ENCODE assay signal across 27 cellular contexts in the genomic region with DNA sequence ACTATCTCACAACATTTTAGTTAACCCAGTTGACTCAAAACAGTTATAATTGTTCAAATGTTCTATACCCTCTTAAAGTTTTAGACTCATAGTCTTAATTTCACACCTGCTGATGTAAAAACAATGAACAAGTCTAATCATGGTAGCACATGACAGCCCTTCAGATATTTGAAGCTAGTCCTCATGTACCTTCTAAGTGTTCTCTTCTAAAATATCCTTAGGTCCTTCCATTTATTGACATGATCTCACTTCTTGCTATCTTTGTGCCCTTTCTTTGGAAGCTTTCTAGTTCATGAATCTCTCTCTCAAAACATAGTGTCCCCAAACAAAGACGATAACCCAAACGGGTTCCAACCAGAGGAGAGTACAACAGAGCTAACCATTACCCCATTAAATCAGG.
"Had no signal": no experiment of that assay in that cellular context is flagged by ENCODE, and none has a peak within 500 bp of the region (broad histone marks: within the 10 kb centered on the region; RNA-seq: fewer than 3 reads in every experiment).

No MANE protein-coding gene starts in this region.

- DNase-seq: naive thymus-derived CD8-positive, alpha-beta T cell; nephron progenitor cell; nucleus accumbens; pancreas; retina; right lobe of liver; sigmoid colon; small intestine; stimulated activated CD4-positive, alpha-beta T cell treated with anti-CD3 and anti-CD28 coated beads, Interleukin-15, amount 100 ng/mL, for 24 hours; stimulated activated CD4-positive, alpha-beta T cell treated with anti-CD3 and anti-CD28 coated beads, Interleukin-2, amount 100 ng/mL, for 24 hours; stimulated activated CD4-positive, alpha-beta T cell treated with anti-CD3 and anti-CD28 coated beads, Interleukin-2, amount 100 ng/mL, for 48 hours; stimulated activated CD4-positive, alpha-beta T cell treated with anti-CD3 and anti-CD28 coated beads, Interleukin-4, amount 100 ng/mL, for 24 hours; stimulated activated naive B cell treated with anti-CD40 and anti-IgM and Interleukin-4, amounts not matched to agents 10 μg/mL and 1 μg/mL and 100 μg/mL, for 72 hours; stimulated activated naive CD4-positive, alpha-beta T cell treated with Interleukin-2 at 50 U/mL for 16 hours; stomach; thyroid gland; upper lobe of right lung; uterus had no signal

- H3K9me3 ChIP-seq: neutrophil, pancreas, prostate gland, right atrium auricular region, right lobe of liver, sigmoid colon, stomach, thoracic aorta, thyroid gland, tibial nerve, upper lobe of right lung, uterus had no signal

- H3K4me3 ChIP-seq: pancreas, prostate gland, right atrium auricular region, right lobe of liver, sigmoid colon, stomach, thoracic aorta, thyroid gland, tibial nerve, upper lobe of right lung, uterus had no signal

- H3K36me3 Mint-ChIP-seq: naive thymus-derived CD8-positive, alpha-beta T cell; natural killer cell treated with Interleukin-12 subunit alpha and Interleukin-12 subunit beta and Interleukin-15 and Interleukin-18, amount 100 ng/mL, for 72 hours; stimulated activated effector memory CD8-positive, alpha-beta T cell treated with anti-CD3 and anti-CD28 coated beads, Interleukin-12 subunit alpha, Interleukin-12 subunit beta, amount 100 ng/mL, for 72 hours; stimulated activated naive B cell treated with anti-CD40 and anti-IgM and Interleukin-4, amounts not matched to agents 10 μg/mL and 1 μg/mL and 100 μg/mL, for 72 hours; type B pancreatic cell had no signal

- H3K4me1 ChIP-seq: prostate gland, right lobe of liver, sigmoid colon, thyroid gland, tibial nerve, uterus had no signal

- ATAC-seq: naive thymus-derived CD8-positive, alpha-beta T cell; natural killer cell treated with Interleukin-12 subunit alpha and Interleukin-12 subunit beta and Interleukin-15 and Interleukin-18, amount 100 ng/mL, for 72 hours; right lobe of liver; stimulated activated effector memory CD8-positive, alpha-beta T cell treated with anti-CD3 and anti-CD28 coated beads, Interleukin-12 subunit alpha, Interleukin-12 subunit beta, amount 100 ng/mL, for 72 hours; stimulated activated naive B cell treated with anti-CD40 and anti-IgM and Interleukin-4, amounts not matched to agents 10 μg/mL and 1 μg/mL and 100 μg/mL, for 72 hours; upper lobe of right lung had no signal

- H3K36me3 ChIP-seq: neutrophil, pancreas, prostate gland, right atrium auricular region, right lobe of liver, sigmoid colon, stomach, thoracic aorta, thyroid gland, tibial nerve, upper lobe of right lung, uterus had no signal

- H3K27ac ChIP-seq: neutrophil, prostate gland, right lobe of liver, sigmoid colon, thoracic aorta, thyroid gland, tibial nerve, upper lobe of right lung, uterus had no signal

- H3K9me3 Mint-ChIP-seq: nephron progenitor cell; stimulated activated naive B cell treated with anti-CD40 and anti-IgM and Interleukin-4, amounts not matched to agents 10 μg/mL and 1 μg/mL and 100 μg/mL, for 72 hours; stimulated activated naive CD8-positive, alpha-beta T cell treated with anti-CD3 and anti-CD28 coated beads, Interleukin-15, Interleukin-2, amounts not matched to agents 100 ng/mL and 50 ng/mL, for 24 hours; type B pancreatic cell had no signal

- H3K27ac Mint-ChIP-seq: naive thymus-derived CD8-positive, alpha-beta T cell; natural killer cell treated with Interleukin-12 subunit alpha and Interleukin-12 subunit beta and Interleukin-15 and Interleukin-18, amount 100 ng/mL, for 72 hours; stimulated activated effector memory CD8-positive, alpha-beta T cell treated with anti-CD3 and anti-CD28 coated beads, Interleukin-12 subunit alpha, Interleukin-12 subunit beta, amount 100 ng/mL, for 72 hours; stimulated activated naive B cell treated with anti-CD40 and anti-IgM and Interleukin-4, amounts not matched to agents 10 μg/mL and 1 μg/mL and 100 μg/mL, for 72 hours; stimulated activated naive CD8-positive, alpha-beta T cell treated with anti-CD3 and anti-CD28 coated beads, Interleukin-15, Interleukin-2, amounts not matched to agents 100 ng/mL and 50 ng/mL, for 24 hours; type B pancreatic cell had no signal
